ENCODE assay signal across 16 cellular contexts in genomic region chr20:12965212-12965879, GRCh38.
"Had no signal": no experiment of that assay in that cellular context is flagged by ENCODE, and none has a peak within 500 bp of the region (broad histone marks: within the 10 kb centered on the region; RNA-seq: fewer than 3 reads in every experiment).

No MANE protein-coding gene starts in this region.

- H3K4me3 ChIP-seq: coronary artery, lung, prostate gland, right lobe of liver, suprapubic skin, upper lobe of left lung had no signal

- DNase-seq: activated CD8-positive, alpha-beta memory T cell treated with anti-CD3 and anti-CD28 coated beads, Interleukin-2, amount 50 U/mL, for 4 hours; activated CD8-positive, alpha-beta T cell treated with anti-CD3 and anti-CD28 coated beads for 36 hours; activated naive CD4-positive, alpha-beta T cell treated with anti-CD3 and anti-CD28 coated beads for 36 hours; effector memory CD4-positive, alpha-beta T cell; hippocampal formation; naive B cell; right lobe of liver; stimulated activated CD4-positive, alpha-beta T cell treated with anti-CD3 and anti-CD28 coated beads, Interleukin-12 subunit alpha, Interleukin-12 subunit beta, amount 100 ng/mL, for 4 hours; stimulated activated naive CD4-positive, alpha-beta T cell treated with Interleukin-2 at 50 U/mL for 16 hours; SW 1271; upper lobe of left lung had no signal

- H3K9me3 Mint-ChIP-seq: activated CD8-positive, alpha-beta T cell treated with anti-CD3 and anti-CD28 coated beads for 36 hours; activated naive CD4-positive, alpha-beta T cell treated with anti-CD3 and anti-CD28 coated beads for 36 hours; activated T-helper 1 cell treated with anti-CD3 and anti-CD28 coated beads, Interleukin-12 subunit alpha, Interleukin-12 subunit beta, Interleukin-2, Interleukin-4 antibody, amounts not matched to agents 30 ng/mL and 10 ng/mL and 1 ng/mL, durations not matched to agents 14 hours and 24 hours and 36 hours; naive B cell had no signal

- H3K27ac Mint-ChIP-seq: activated CD8-positive, alpha-beta T cell treated with anti-CD3 and anti-CD28 coated beads for 36 hours; activated naive CD4-positive, alpha-beta T cell treated with anti-CD3 and anti-CD28 coated beads for 36 hours; activated T-helper 1 cell treated with anti-CD3 and anti-CD28 coated beads, Interleukin-12 subunit alpha, Interleukin-12 subunit beta, Interleukin-2, Interleukin-4 antibody, amounts not matched to agents 30 ng/mL and 10 ng/mL and 1 ng/mL, durations not matched to agents 14 hours and 24 hours and 36 hours; naive B cell had no signal

- H3K27me3 Mint-ChIP-seq: activated CD8-positive, alpha-beta T cell treated with anti-CD3 and anti-CD28 coated beads for 36 hours; naive B cell had no signal

- H3K36me3 Mint-ChIP-seq: naive B cell had no signal

- H3K4me3 Mint-ChIP-seq: activated CD8-positive, alpha-beta T cell treated with anti-CD3 and anti-CD28 coated beads for 36 hours; activated naive CD4-positive, alpha-beta T cell treated with anti-CD3 and anti-CD28 coated beads for 36 hours; activated T-helper 1 cell treated with anti-CD3 and anti-CD28 coated beads, Interleukin-12 subunit alpha, Interleukin-12 subunit beta, Interleukin-2, Interleukin-4 antibody, amounts not matched to agents 30 ng/mL and 10 ng/mL and 1 ng/mL, durations not matched to agents 14 hours and 24 hours and 36 hours; naive B cell had no signal

- ATAC-seq: activated CD8-positive, alpha-beta T cell treated with anti-CD3 and anti-CD28 coated beads for 36 hours had no signal

- H3K4me1 Mint-ChIP-seq: naive B cell had no signal
